15 cellular contexts compared by ENCODE assay signal in genomic region chr11:66373261-66373660, GRCh38. TPM values are rescaled to one million over a fixed set of nuclear protein-coding genes. Genes with fewer than 3 reads are reported as not detected.
A peak's percentile ranks its signal among the peaks of the same experiment; 100 is the strongest.
DNase-seq lines count a peak whose midpoint lies in the region; ATAC-seq and TF ChIP-seq lines count a peak whose summit lies in the region.
"Had no signal": no experiment of that assay in that cellular context is flagged by ENCODE, and none has a peak within 500 bp of the region (broad histone marks: within the 10 kb centered on the region; RNA-seq: fewer than 3 reads in every experiment).

No MANE protein-coding gene starts in this region.

- no peak overlapping the region; the same call in 1 of the 2 replicates for H2AFZ ChIP-seq in PC-3 (ENCODE audit: low read length)

- H3K4me1 ChIP-seq in PC-3 (ENCODE audit: insufficient read depth, low read length), result peaks cover 25% of the 10 kb centered on the region
- peaks cover 48% of the 10 kb centered on the region for H3K4me1 ChIP-seq in left ventricle myocardium inferior
- H3K4me1 ChIP-seq in spleen, result peaks cover 0 to 28% (median 17%) of the 10 kb centered on the region in 6 donors

- CTCF ChIA-PET in PC-3 (lab: Charles Lee), result interaction anchor here (0.7 kb wide), 1 partner anchor 13 kb away, joined by 5 read pairs; no protein-coding TSS in a partner anchor

- H3K9me3 Mint-ChIP-seq in T-helper 2 cell treated with Interferon-gamma antibody and Interleukin-4, amounts not matched to agents 5 μg/mL and 100 μg/mL, for 36 hours, result no peaks in the 10 kb centered on the region
- H3K9me3 Mint-ChIP-seq: activated T-helper 2 cell treated with anti-CD3 and anti-CD28 coated beads, Interferon-gamma antibody, Interleukin-2, Interleukin-4, amounts not matched to agents 10 μg/mL and 5 μg/mL and 100 μg/mL, durations not matched to agents 14 hours and 24 hours and 36 hours had no signal

- TF ChIP-seq CTCF in PC-3 (conservative IDR thresholded peaks at IDR 0.05; ENCODE audit: low read depth, low read length), result no peak
- no peak for TF ChIP-seq CTCF in left ventricle myocardium inferior (IDR thresholded peaks at IDR 0.05; ENCODE audit: borderline replicate concordance)
- no peak for TF ChIP-seq CTCF in spleen (IDR thresholded peaks at IDR 0.05 in 8 of 11, conservative IDR thresholded peaks at IDR 0.05 in 3 of 11)

- no peak overlapping the region for H3K27ac ChIP-seq in PC-3 (ENCODE audit: low read length)
- peak overlapping the region; percentile 95 for H3K27ac ChIP-seq in left ventricle myocardium inferior (replicated peaks)
- H3K27ac ChIP-seq in spleen, result no peak overlapping the region

- H3K27me3 ChIP-seq in PC-3 (ENCODE audit: low read length), result no peaks in the 10 kb centered on the region
- H3K27me3 ChIP-seq in left ventricle myocardium inferior (ENCODE audit: low read depth), result peaks cover 54% of the 10 kb centered on the region
- H3K27me3 ChIP-seq in spleen (replicated peaks in 1 of 7), result peaks cover 0 to 47% (median 3%) of the 10 kb centered on the region in 7 donors

- no peaks in the 10 kb centered on the region for H4K20me1 ChIP-seq in PC-3 (ENCODE audit: low read length)

- H3K9ac ChIP-seq in PC-3 (ENCODE audit: low read length), result no peak overlapping the region

- no peak for TF ChIP-seq POLR2A in spleen (IDR thresholded peaks at IDR 0.05)
- TF ChIP-seq POLR2A in erythroblast (IDR thresholded peaks at IDR 0.05; ENCODE audit: low read length), result no peak

- H3F3A ChIP-seq in PC-3 (ENCODE audit: low read length, unreplicated experiment), result peaks cover 3% of the 10 kb centered on the region

- no TSS peak for BruUV-seq in PC-3 (replicated peaks; lab: Mats Ljungman, UMichigan)

- no peaks in the 10 kb centered on the region for H3K9me2 ChIP-seq in PC-3 (replicated peaks; ENCODE audit: low read length)

- POLR2A ChIA-PET in PC-3 (lab: Charles Lee; ENCODE audit: unreplicated experiment), result no interaction called here

- no peak overlapping the region for H3K4me3 ChIP-seq in PC-3 (ENCODE audit: low read length)
- peak overlapping the region; percentile 86 for H3K4me3 ChIP-seq in left ventricle myocardium inferior
- no peak overlapping the region for H3K4me3 ChIP-seq in spleen

- no peak for ATAC-seq in PC-3
- no peak for ATAC-seq in GM18520 (IDR thresholded peaks at IDR 0.05; ENCODE audit: unreplicated experiment)
- ATAC-seq in HG02870 (IDR thresholded peaks at IDR 0.05; ENCODE audit: unreplicated experiment), result no peak

- peaks cover 30% of the 10 kb centered on the region for H3K79me2 ChIP-seq in PC-3 (ENCODE audit: low read length)

- H3K4me1 Mint-ChIP-seq in T-helper 2 cell treated with Interferon-gamma antibody and Interleukin-4, amounts not matched to agents 5 μg/mL and 100 μg/mL, for 36 hours (ENCODE audit: low read depth), result peaks cover 16% of the 10 kb centered on the region

- H3K36me3 Mint-ChIP-seq in T-helper 2 cell treated with Interferon-gamma antibody and Interleukin-4, amounts not matched to agents 5 μg/mL and 100 μg/mL, for 36 hours (ENCODE audit: low read depth), result no peaks in the 10 kb centered on the region

- 79 to 89% (median 84%) methylated on average over 5 of the region's 5 CpGs for WGBS in spleen, 5 donors

- peak overlapping the region; percentile 1; the same call in 1 of the 2 replicates for H3K4me2 ChIP-seq in PC-3 (ENCODE audit: low read length)

- peaks cover 7% of the 10 kb centered on the region; the same call in 1 of the 2 replicates for H3K36me3 ChIP-seq in PC-3 (ENCODE audit: low read depth, low read length)
- H3K36me3 ChIP-seq in left ventricle myocardium inferior, result no peaks in the 10 kb centered on the region
- no peaks in the 10 kb centered on the region for H3K36me3 ChIP-seq in spleen

- peak overlapping the region; percentile 1 for H3K4me3 Mint-ChIP-seq in T-helper 2 cell treated with Interferon-gamma antibody and Interleukin-4, amounts not matched to agents 5 μg/mL and 100 μg/mL, for 36 hours

- no peak for DNase-seq in T-helper 2 cell treated with Interferon-gamma antibody and Interleukin-4, amounts not matched to agents 5 μg/mL and 100 μg/mL, for 36 hours (ENCODE audit: low spot score)
- no peak for DNase-seq in T-helper 2 cell
- no peak for DNase-seq in PC-3
- DNase-seq in left ventricle myocardium inferior, result peak; percentile 50
- peak; percentile 12 for DNase-seq in spleen
- DNase-seq in erythroblast (lab: John Stamatoyannopoulos, UW), result no peak
- DNase-seq: ACHN; activated CD4-positive, CD25-positive, alpha-beta regulatory T cell treated with anti-CD3 and anti-CD28 coated beads, Interleukin-2, amount 50 U/mL, for 72 hours; mesendoderm; NCI-H524 treated with DMSO at 0.1 percent for 48 hours; upper lobe of left lung had no signal

- H3K27ac Mint-ChIP-seq in T-helper 2 cell treated with Interferon-gamma antibody and Interleukin-4, amounts not matched to agents 5 μg/mL and 100 μg/mL, for 36 hours, result no peak overlapping the region

- H3K27me3 Mint-ChIP-seq in T-helper 2 cell treated with Interferon-gamma antibody and Interleukin-4, amounts not matched to agents 5 μg/mL and 100 μg/mL, for 36 hours (ENCODE audit: low read depth), result no peaks in the 10 kb centered on the region

- intact Hi-C loops in PC-3 (cut with micrococcal nuclease), result loop anchor here (2.0 kb wide), 1 partner anchor 14 kb away; no protein-coding TSS in a partner anchor
- intact Hi-C loops in left ventricle myocardium inferior (cut with micrococcal nuclease), result no loop called here
- intact Hi-C loops in spleen (cut with DNase I; ENCODE audit: low total_unique reads), result no loop called here

- no peaks in the 10 kb centered on the region for H3K9me3 ChIP-seq in PC-3 (ENCODE audit: low read length)
- H3K9me3 ChIP-seq in left ventricle myocardium inferior (replicated peaks), result no peaks in the 10 kb centered on the region
- H3K9me3 ChIP-seq in spleen, result no peaks in the 10 kb centered on the region
- H3K9me3 ChIP-seq: upper lobe of left lung had no signal

RNA-seq across cellular contexts. Expression of gene SLC29A2, which starts 1.7 kb away (rescaled TPM):
- total RNA-seq in PC-3 (2014; rRNA removed) (25.5 and 27.8 TPM in 2 replicates), left ventricle myocardium inferior (14.6 TPM), spleen (1 to 10 TPM; 1.9 to 5.0 (median 4.0) TPM)
- polyA plus RNA-seq in spleen, result 1 to 10 TPM; 4.8 to 8.4 (median 7.4) TPM

RNA-seq across cellular contexts. Expression of gene B4GAT1, which starts 25.8 kb away (rescaled TPM):
- total RNA-seq in PC-3 (2014; rRNA removed) (38.9 and 41.1 TPM in 2 replicates), left ventricle myocardium inferior (52.9 TPM), spleen (10 to 100 TPM in 5 of 7 donors, 1 to 10 TPM in 2; 6.3 to 23.4 (median 13.9) TPM)
- 1 to 10 TPM; 4.3 to 8.9 (median 8.7) TPM for polyA plus RNA-seq in spleen

RNA-seq across cellular contexts. Expression of gene BRMS1, which starts 28.4 kb away (rescaled TPM):
- total RNA-seq in PC-3 (2014; rRNA removed) (123 and 176 TPM in 2 replicates), left ventricle myocardium inferior (14.7 TPM), spleen (10 to 100 TPM; 32.3 to 52.5 (median 37.2) TPM)
- 10 to 100 TPM; 61.6 to 90.6 (median 83.0) TPM for polyA plus RNA-seq in spleen

RNA-seq across cellular contexts. Expression of gene RIN1, which starts 37.0 kb away (rescaled TPM):
- total RNA-seq in PC-3 (2014; rRNA removed), result 41.2 and 71.8 TPM in 2 replicates
- total RNA-seq in left ventricle myocardium inferior, result 1.0 TPM
- total RNA-seq in spleen, result 10 to 100 TPM in 1 of 7 donors, 1 to 10 TPM in 6; 5.7 to 10.9 (median 8.9) TPM
- polyA plus RNA-seq in spleen, result 1 to 10 TPM; 2.3 to 7.8 (median 7.0) TPM

RNA-seq across cellular contexts. Expression of gene NPAS4, which starts 47.6 kb away (rescaled TPM):
- not detected in 2 replicates for total RNA-seq in PC-3 (2014; rRNA removed)
- total RNA-seq in left ventricle myocardium inferior, result not detected
- total RNA-seq in spleen, result under 1 TPM in 2 of 7 donors, not detected in 5; 0.25 to 0.72 TPM
- under 1 TPM in 2 of 3 donors, not detected in 1; 0.11 to 0.22 TPM for polyA plus RNA-seq in spleen
- total RNA-seq: M059J, upper lobe of left lung had no signal

Comparison
In these comparisons a context has a peak if more than half of its experiments do, and no peak if none do; other contexts are left out.
1. DNase-seq: peak in left ventricle myocardium inferior (single experiment) and spleen (single experiment); none in T-helper 2 cell treated with Interferon-gamma antibody and Interleukin-4, amounts not matched to agents 5 μg/mL and 100 μg/mL, for 36 hours (single experiment), T-helper 2 cell (0 of 5), PC-3 (single experiment) and erythroblast (0 of 2).